Comparison of ENCODE assay signal across 15 cellular contexts in genomic region chr14:22518073-22518472, GRCh38.
DNase-seq lines count a peak whose midpoint lies in the region; ATAC-seq and TF ChIP-seq lines count a peak whose summit lies in the region.
"Had no signal": no experiment of that assay in that cellular context is flagged by ENCODE, and none has a peak within 500 bp of the region (broad histone marks: within the 10 kb centered on the region; RNA-seq: fewer than 3 reads in every experiment).

No MANE protein-coding gene starts in this region.

- peak overlapping the region; percentile 91 for H3K27ac Mint-ChIP-seq in T-helper 1 cell treated with Interleukin-12 subunit alpha and Interleukin-12 subunit beta and Interleukin-4 antibody, amounts not matched to agents 30 μg/mL and 1 μg/mL, for 36 hours
- H3K27ac Mint-ChIP-seq in central memory CD8-positive, alpha-beta T cell (ENCODE audit: low read depth) = peak overlapping the region; percentile 94

- H3K9ac ChIP-seq in OCI-LY1 (ENCODE audit: low read length) (peak overlapping the region; percentile 60), neuronal stem cell (ENCODE audit: low read depth, low read length, poor library complexity) (no peak overlapping the region)

- no peaks in the 10 kb centered on the region for H3K9me3 ChIP-seq in OCI-LY1 (ENCODE audit: low read length)
- H3K9me3 ChIP-seq in neuronal stem cell (replicated peaks in 1 of 2; ENCODE audit: control insufficient read depth in 2 of 2, insufficient read depth in 1 of 2, low read depth in 1 of 2, low read length in 2 of 2) = no peaks in the 10 kb centered on the region
- H3K9me3 ChIP-seq: upper lobe of left lung had no signal

- peaks cover 86% of the 10 kb centered on the region for H3K36me3 Mint-ChIP-seq in T-helper 1 cell treated with Interleukin-12 subunit alpha and Interleukin-12 subunit beta and Interleukin-4 antibody, amounts not matched to agents 30 μg/mL and 1 μg/mL, for 36 hours (ENCODE audit: low read depth)
- peaks cover 77% of the 10 kb centered on the region for H3K36me3 Mint-ChIP-seq in central memory CD8-positive, alpha-beta T cell (ENCODE audit: insufficient read depth)

- peaks cover 76% of the 10 kb centered on the region for H3K4me1 Mint-ChIP-seq in T-helper 1 cell treated with Interleukin-12 subunit alpha and Interleukin-12 subunit beta and Interleukin-4 antibody, amounts not matched to agents 30 μg/mL and 1 μg/mL, for 36 hours (ENCODE audit: low read depth)
- H3K4me1 Mint-ChIP-seq in central memory CD8-positive, alpha-beta T cell = peaks cover 71% of the 10 kb centered on the region

- H3K79me1 ChIP-seq in neuronal stem cell (ENCODE audit: low read depth, low read length) = no peaks in the 10 kb centered on the region

- H3K79me2 ChIP-seq in OCI-LY1 (ENCODE audit: insufficient read depth, low read length) = peaks cover 8% of the 10 kb centered on the region; the same call in 1 of the 2 replicates

- H3F3A ChIP-seq in OCI-LY1 (ENCODE audit: insufficient read depth, low read length) = peaks cover 10% of the 10 kb centered on the region; the same call in 1 of the 2 replicates

- H3K9me2 ChIP-seq in OCI-LY1 (ENCODE audit: low read depth, low read length) = no peaks in the 10 kb centered on the region

- no peaks in the 10 kb centered on the region for H3K9me3 Mint-ChIP-seq in T-helper 1 cell treated with Interleukin-12 subunit alpha and Interleukin-12 subunit beta and Interleukin-4 antibody, amounts not matched to agents 30 μg/mL and 1 μg/mL, for 36 hours
- no peaks in the 10 kb centered on the region for H3K9me3 Mint-ChIP-seq in central memory CD8-positive, alpha-beta T cell

- H2AK5ac ChIP-seq in neuronal stem cell (ENCODE audit: low read depth, low read length) = no peak overlapping the region

- H2BK15ac ChIP-seq in neuronal stem cell (ENCODE audit: low read length) = no peak overlapping the region

- no CpG with 5 or more reads among the region's 2 CpGs for WGBS in neuronal stem cell (ENCODE audit: extremely low coverage in 2 of 2, insufficient read length in 2 of 2, insufficient replicate concordance in 1 of 2), 2 donors

- ATAC-seq in central memory CD8-positive, alpha-beta T cell (replicated peaks; ENCODE audit: extremely low read depth, poor library complexity, severe bottlenecking) = peak; percentile 19
- no peak for ATAC-seq in HG02973 (IDR thresholded peaks at IDR 0.05; ENCODE audit: unreplicated experiment)

- peaks cover 3% of the 10 kb centered on the region; the same call in 1 of the 2 replicates for H3K36me3 ChIP-seq in OCI-LY1 (ENCODE audit: insufficient read depth, low read length)
- H3K36me3 ChIP-seq in neuronal stem cell (replicated peaks in 1 of 2; ENCODE audit: control insufficient read depth in 2 of 2, insufficient read depth in 2 of 2, low read length in 2 of 2) = no peaks in the 10 kb centered on the region
- H3K36me3 ChIP-seq: upper lobe of left lung had no signal

- H3K4me1 ChIP-seq in OCI-LY1 (ENCODE audit: insufficient read depth, low read length, severe bottlenecking) (peaks cover 100% of the 10 kb centered on the region), neuronal stem cell (ENCODE audit: control insufficient read depth in 2 of 2, insufficient read depth in 1 of 2, low read depth in 1 of 2, low read length in 2 of 2) (peaks cover 7 to 30% of the 10 kb centered on the region in 2 donors)
- H3K4me1 ChIP-seq: upper lobe of left lung had no signal

- no peak overlapping the region for H3K23ac ChIP-seq in neuronal stem cell (ENCODE audit: low read depth, low read length, poor library complexity)

- no peak overlapping the region for H3K4me3 ChIP-seq in OCI-LY1 (ENCODE audit: low read depth, low read length, poor library complexity, severe bottlenecking)
- no peak overlapping the region for H3K4me3 ChIP-seq in neuronal stem cell (ENCODE audit: low read length in 2 of 2)
- H3K4me3 ChIP-seq: SK-N-MC, upper lobe of left lung had no signal

- no peak overlapping the region for H3K14ac ChIP-seq in neuronal stem cell (ENCODE audit: low read length)

- H2BK120ac ChIP-seq in neuronal stem cell (ENCODE audit: low read depth, low read length) = no peak overlapping the region

- no peak overlapping the region for H3K4ac ChIP-seq in neuronal stem cell (ENCODE audit: low read length)

- CTCF ChIA-PET in RWPE1 (lab: Yijun Ruan, JAX) = interaction anchor here (0.6 kb wide), 1 partner anchor 235 kb away, joined by 3 read pairs; no protein-coding TSS in a partner anchor

- H4K8ac ChIP-seq in neuronal stem cell (ENCODE audit: low read depth, low read length) = no peak overlapping the region

- H3K27me3 ChIP-seq in OCI-LY1 (ENCODE audit: insufficient read depth, low read length) = no peaks in the 10 kb centered on the region
- no peaks in the 10 kb centered on the region for H3K27me3 ChIP-seq in neuronal stem cell (ENCODE audit: control insufficient read depth in 3 of 3, insufficient read depth in 3 of 3, low read depth in 1 of 3, low read length in 3 of 3)
- H3K27me3 ChIP-seq: upper lobe of left lung had no signal

- H3K27ac ChIP-seq in OCI-LY1 (ENCODE audit: low read depth, low read length, poor library complexity, severe bottlenecking) = peak overlapping the region; percentile 97
- peak overlapping the region; percentile 23 for H3K27ac ChIP-seq in neuronal stem cell (replicated peaks; ENCODE audit: low read length)
- no peak overlapping the region for H3K27ac ChIP-seq in RWPE1
- H3K27ac ChIP-seq: SK-N-MC, upper lobe of left lung had no signal

- no peak overlapping the region for H2BK5ac ChIP-seq in neuronal stem cell (ENCODE audit: low read length)

- no peak overlapping the region for H4K91ac ChIP-seq in neuronal stem cell (ENCODE audit: low read depth, low read length, poor library complexity)

- H3K18ac ChIP-seq in neuronal stem cell (ENCODE audit: low read length) = no peak overlapping the region

- peak overlapping the region; percentile 82 for H3K4me3 Mint-ChIP-seq in T-helper 1 cell treated with Interleukin-12 subunit alpha and Interleukin-12 subunit beta and Interleukin-4 antibody, amounts not matched to agents 30 μg/mL and 1 μg/mL, for 36 hours
- H3K4me3 Mint-ChIP-seq in central memory CD8-positive, alpha-beta T cell = peak overlapping the region; percentile 85

- no peaks in the 10 kb centered on the region for H3K27me3 Mint-ChIP-seq in T-helper 1 cell treated with Interleukin-12 subunit alpha and Interleukin-12 subunit beta and Interleukin-4 antibody, amounts not matched to agents 30 μg/mL and 1 μg/mL, for 36 hours (ENCODE audit: low read depth)
- H3K27me3 Mint-ChIP-seq in central memory CD8-positive, alpha-beta T cell = no peaks in the 10 kb centered on the region

- no peaks in the 10 kb centered on the region for H4K20me1 ChIP-seq in OCI-LY1 (ENCODE audit: insufficient read depth, low read length)

- peak overlapping the region; percentile 53 for H3K4me2 ChIP-seq in OCI-LY1 (ENCODE audit: low read length)
- no peak overlapping the region for H3K4me2 ChIP-seq in neuronal stem cell (ENCODE audit: insufficient read depth, low read length, poor library complexity, severe bottlenecking)

- TF ChIP-seq CTCF in OCI-LY1 (IDR thresholded peaks at IDR 0.05; ENCODE audit: low read length) (no peak), RWPE1 (conservative IDR thresholded peaks at IDR 0.05; ENCODE audit: low read depth) (no peak)

- POLR2A ChIA-PET in RWPE1 (lab: Yijun Ruan, JAX; ENCODE audit: low non-redundant PET) = no interaction called here

- H2BK12ac ChIP-seq in neuronal stem cell (ENCODE audit: low read length) = no peak overlapping the region

- DNase-seq in T-helper 1 cell (no peak), neuronal stem cell (ENCODE audit: low spot score) (peak; percentile 8), RWPE1 (ENCODE audit: low spot score) (no peak), AG20443 (ENCODE audit: low spot score) (no peak)
- no peak for DNase-seq in central memory CD8-positive, alpha-beta T cell (ENCODE audit: low spot score in 2 of 2)
- DNase-seq: activated CD4-positive, alpha-beta T cell treated with anti-CD3 and anti-CD28 coated beads, Interleukin-2, amount 50 U/mL, for 1 hour; aorta; effector CD8-positive, alpha-beta T cell; NCI-H2081; NK-92 treated with Interleukin-12 subunit alpha and Interleukin-12 subunit beta, amount 100 ng/mL, for 24 hours; upper lobe of left lung had no signal

- H2AFZ ChIP-seq in OCI-LY1 (ENCODE audit: low read length) (no peak overlapping the region), neuronal stem cell (ENCODE audit: low read length) (peak overlapping the region; percentile 75)
